In genomic region chr7:32828996-32829752, GRCh38 we compare ENCODE assay signal across 7 cellular contexts.
DNase-seq lines count a peak whose midpoint lies in the region; ATAC-seq, FAIRE-seq and TF ChIP-seq lines count a peak whose summit lies in the region.
"Not testable (repeated sequence)": the region's sequence is repeated elsewhere in the genome, so short reads cannot be mapped to it uniquely, and the experiment has no call there.

No MANE protein-coding gene starts in this region.

- not testable (repeated sequence) for H3K79me2 ChIP-seq in HepG2 (ENCODE audit: insufficient read depth, low read length)

- intact Hi-C loops in HepG2 (cut with micrococcal nuclease; ENCODE audit: unreplicated experiment), result not testable (repeated sequence)

- TF ChIP-seq POLR2A in HepG2 (IDR thresholded peaks at IDR 0.05; ENCODE audit: insufficient read depth in 1 of 2, low read depth in 2 of 2, low read length in 2 of 2), result not testable (repeated sequence)

- H2AFZ ChIP-seq in HepG2 (ENCODE audit: low read length), result not testable (repeated sequence)

- ATAC-seq in GM18867 (IDR thresholded peaks at IDR 0.05; ENCODE audit: unreplicated experiment), result peak; percentile 87
- peak; percentile 72 for ATAC-seq in GM19455 (IDR thresholded peaks at IDR 0.05; ENCODE audit: unreplicated experiment)
- peak; percentile 75 for ATAC-seq in HG02623 (IDR thresholded peaks at IDR 0.05; ENCODE audit: unreplicated experiment)
- peak; percentile 59 for ATAC-seq in HG03095 (IDR thresholded peaks at IDR 0.05; ENCODE audit: unreplicated experiment)
- peak; percentile 92 to 96 for ATAC-seq in activated T-cell treated with anti-CD3 and anti-CD28 coated beads, Interleukin-2, amount 50 U/mL, for 72 hours (replicated peaks in 1 of 2)
- ATAC-seq in HepG2, result peak; percentile 99

- TF ChIP-seq CTCF in HepG2 (CRISPR knock-in tag; IDR thresholded peaks at IDR 0.05), result not testable (repeated sequence)

- peaks cover 17% of the 10 kb centered on the region for H3K4me1 ChIP-seq in HepG2 (ENCODE audit: insufficient read depth, low read length)

- H3K9me3 Mint-ChIP-seq in activated T-cell treated with anti-CD3 and anti-CD28 coated beads, Interleukin-2, amount 50 U/mL, for 72 hours, result not testable (repeated sequence)

- not testable (repeated sequence) for TF ChIP-seq RAD21 in HepG2 (CRISPR knock-in tag; IDR thresholded peaks at IDR 0.05)

- H3K27me3 Mint-ChIP-seq in activated T-cell treated with anti-CD3 and anti-CD28 coated beads, Interleukin-2, amount 50 U/mL, for 72 hours (ENCODE audit: low read depth), result not testable (repeated sequence)

- peak; percentile 12 for DNase-seq in M059J (ENCODE audit: low read depth)
- DNase-seq in activated T-cell treated with anti-CD3 and anti-CD28 coated beads, Interleukin-2, amount 50 U/mL, for 72 hours, result peak; percentile 14
- DNase-seq in HepG2 (ENCODE audit: low spot score), result peak; percentile 6

- H3K36me3 Mint-ChIP-seq in activated T-cell treated with anti-CD3 and anti-CD28 coated beads, Interleukin-2, amount 50 U/mL, for 72 hours (ENCODE audit: insufficient read depth in 2 of 2), result not testable (repeated sequence)

- BruUV-seq in HepG2 (replicated peaks; lab: Mats Ljungman, UMichigan), result not testable (repeated sequence)

- not testable (repeated sequence) for H3K9me3 ChIP-seq in HepG2 (ENCODE audit: low read length)

- not testable (repeated sequence) for H3K27me3 ChIP-seq in HepG2 (ENCODE audit: control insufficient read depth in 1 of 2, insufficient read depth in 2 of 2, low read length in 2 of 2)

- peak; percentile 98 for FAIRE-seq in HepG2 (lab: Jason Lieb, UNC)

- 91% methylated on average over 1 of the region's 3 CpGs for WGBS in HepG2 (ENCODE audit: low lambda C conversion rate)

- in situ Hi-C loops in HepG2 (cut with HindIII; ENCODE audit: extremely low pct_ligation_motif_present, low pct_unique_long_range_greater_than_20kb), result not testable (repeated sequence)

- H3K4me3 Mint-ChIP-seq in activated T-cell treated with anti-CD3 and anti-CD28 coated beads, Interleukin-2, amount 50 U/mL, for 72 hours, result not testable (repeated sequence)

- CTCF ChIA-PET in HepG2 (lab: Yijun Ruan, JAX; ENCODE audit: low intra/inter-chr PET ratio, low total read pairs), result not testable (repeated sequence)

- H3K4me3 ChIP-seq in HepG2 (replicated peaks in 1 of 3; ENCODE audit: insufficient read depth in 1 of 3, low read depth in 2 of 3, low read length in 3 of 3), result not testable (repeated sequence)

- H3K4me1 Mint-ChIP-seq in activated T-cell treated with anti-CD3 and anti-CD28 coated beads, Interleukin-2, amount 50 U/mL, for 72 hours (ENCODE audit: low read depth), result not testable (repeated sequence)

- H3K27ac ChIP-seq in HepG2 (ENCODE audit: extremely low read length, insufficient read depth, low read length), result peak overlapping the region; percentile 52

- not testable (repeated sequence) for TF ChIP-seq EP300 in HepG2 (IDR thresholded peaks at IDR 0.05; ENCODE audit: low read depth in 2 of 2, low read length in 2 of 2); HepG2 (CRISPR knock-in tag; IDR thresholded peaks at IDR 0.05; ENCODE audit: borderline replicate concordance)

- not testable (repeated sequence) for H3K27ac Mint-ChIP-seq in activated T-cell treated with anti-CD3 and anti-CD28 coated beads, Interleukin-2, amount 50 U/mL, for 72 hours

- H4K20me1 ChIP-seq in HepG2 (ENCODE audit: insufficient read depth, low read length), result not testable (repeated sequence)

- POLR2A ChIA-PET in HepG2 (lab: Yijun Ruan, JAX), result not testable (repeated sequence)

- H3K4me2 ChIP-seq in HepG2 (ENCODE audit: low read depth, low read length), result 0 out of 2 replicates have a peak overlapping the region, but pooled peaks have one; percentile 40

- H3K36me3 ChIP-seq in HepG2 (replicated peaks in 1 of 2; ENCODE audit: control insufficient read depth in 1 of 2, insufficient read depth in 2 of 2, low read length in 2 of 2), result not testable (repeated sequence)

- H3K9ac ChIP-seq in HepG2 (ENCODE audit: insufficient read depth, low read depth, low read length), result 0 out of 2 replicates have a peak overlapping the region, but pooled peaks have one; percentile 8

TF ChIP-seq in HepG2, 621 proteins besides CTCF, POLR2A, EP300 and RAD21:
- TF ChIP-seq GATAD2A (CRISPR knock-in tag; IDR thresholded peaks at IDR 0.05), result 0 out of 2 replicates have a peak, but pooled peaks have one; percentile 20
- TF ChIP-seq SOX13 (IDR thresholded peaks at IDR 0.05), result not testable (repeated sequence)
- TF ChIP-seq SOX13 (CRISPR knock-in tag; conservative IDR thresholded peaks at IDR 0.05 in 1 of 2, IDR thresholded peaks at IDR 0.05 in 1 of 2), result peak in 1 of 2 experiments; percentile 4; a peak in 1 of 4 replicates
- TF ChIP-seq ARID5B (CRISPR knock-in tag; IDR thresholded peaks at IDR 0.05), result peak; percentile 32; the same call in 1 of the 2 replicates
- TF ChIP-seq KAT8 (CRISPR knock-in tag; IDR thresholded peaks at IDR 0.05), result peak; percentile 29; the same call in 1 of the 2 replicates
- peak; percentile 54; the same call in 1 of the 2 replicates for TF ChIP-seq ELF3 (CRISPR knock-in tag; IDR thresholded peaks at IDR 0.05)
TF ChIP-seq in HepG2: peak in this region for 5; not testable (repeated sequence) for 616.
